In the genomic region with DNA sequence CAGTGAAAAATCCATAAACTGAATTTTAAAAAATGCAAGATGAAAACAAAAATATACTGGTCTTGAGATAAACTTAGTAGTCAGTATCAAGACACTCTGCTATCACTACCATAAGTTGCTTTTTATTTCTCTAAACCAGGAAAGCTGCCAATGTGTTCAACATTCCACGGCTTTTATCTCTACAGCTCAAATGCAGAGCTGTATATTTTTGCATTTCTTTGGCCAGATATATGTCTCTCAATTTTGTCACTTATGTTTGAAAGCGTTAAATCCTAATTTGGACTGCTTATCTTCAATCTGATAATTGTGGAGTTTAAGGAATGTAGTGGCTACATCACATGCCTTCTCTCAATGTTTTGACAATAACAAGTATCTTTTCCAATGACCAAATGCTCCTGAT, we compare ENCODE assay signal across 22 cellular contexts.
"Had no signal": no experiment of that assay in that cellular context is flagged by ENCODE, and none has a peak within 500 bp of the region (broad histone marks: within the 10 kb centered on the region; RNA-seq: fewer than 3 reads in every experiment).

No MANE protein-coding gene starts in this region.

- DNase-seq: activated CD4-positive, alpha-beta memory T cell treated with anti-CD3 and anti-CD28 coated beads for 36 hours; activated CD4-positive, alpha-beta T cell treated with anti-CD3 and anti-CD28 coated beads for 48 hours; activated effector memory CD4-positive, alpha-beta T cell treated with Interleukin-2 at 50 U/mL for 16 hours; activated naive CD4-positive, alpha-beta T cell treated with anti-CD3 and anti-CD28 coated beads for 36 hours; activated T-cell treated with anti-CD3 and anti-CD28 coated beads, Interleukin-2, amount 50 U/mL, for 72 hours; endodermal cell; esophagus squamous epithelium; foreskin fibroblast; immature natural killer cell; left ventricle myocardium inferior; mammary epithelial cell; mucosa of descending colon; occipital lobe; posterior cingulate gyrus; right lobe of liver; small intestine; stimulated activated CD4-positive, alpha-beta T cell treated with anti-CD3 and anti-CD28 coated beads, Interleukin-2, amount 100 ng/mL, for 24 hours; stomach; transverse colon had no signal

- H3K4me3 ChIP-seq: breast epithelium, coronary artery, esophagus squamous epithelium, left ventricle myocardium inferior, mucosa of descending colon, right lobe of liver, stomach, transverse colon had no signal

- H3K36me3 ChIP-seq: breast epithelium, esophagus squamous epithelium, left ventricle myocardium inferior, right lobe of liver, stomach, transverse colon had no signal

- H3K4me1 ChIP-seq: breast epithelium had no signal

- FAIRE-seq: small intestine, urothelium cell line had no signal

- H3K27me3 ChIP-seq: breast epithelium, esophagus squamous epithelium, right lobe of liver, stomach, transverse colon had no signal

- H3K9me3 ChIP-seq: breast epithelium, esophagus squamous epithelium, left ventricle myocardium inferior, mucosa of descending colon, right lobe of liver, stomach, transverse colon had no signal

- H3K27ac ChIP-seq: breast epithelium, coronary artery, esophagus squamous epithelium, left ventricle myocardium inferior, right lobe of liver, stomach, transverse colon had no signal
